13 cellular contexts compared by ENCODE assay signal in genomic region chr9:17824191-17824926, GRCh38.
DNase-seq lines count a peak whose midpoint lies in the region; ATAC-seq, FAIRE-seq and TF ChIP-seq lines count a peak whose summit lies in the region.
"Had no signal": no experiment of that assay in that cellular context is flagged by ENCODE, and none has a peak within 500 bp of the region (broad histone marks: within the 10 kb centered on the region; RNA-seq: fewer than 3 reads in every experiment).

No MANE protein-coding gene starts in this region.

- H3K9me2 ChIP-seq in SK-N-SH: no peaks in the 10 kb centered on the region

- no peak for TF ChIP-seq POLR2A in GM18505 (IDR thresholded peaks at IDR 0.05; ENCODE audit: borderline replicate concordance, extremely low read depth, insufficient read depth, insufficient read length)

- POLR2A ChIA-PET in SK-N-SH (lab: Yijun Ruan, JAX): no interaction called here

- no peaks in the 10 kb centered on the region for H3K36me3 ChIP-seq in H7 (replicated peaks; ENCODE audit: control insufficient read depth, insufficient read depth, low read length)
- no peaks in the 10 kb centered on the region for H3K36me3 ChIP-seq in SK-N-SH (replicated peaks in 1 of 2; ENCODE audit: control insufficient read depth in 1 of 2, insufficient read depth in 2 of 2, low read length in 1 of 2)
- no peaks in the 10 kb centered on the region for H3K36me3 ChIP-seq in pancreas
- H3K36me3 ChIP-seq: BLaER1 treated with 17β-estradiol and CSF1 and Interleukin-3, amounts not matched to agents 10 nM and 100 nM had no signal

- H3K9me3 ChIP-seq in SK-N-SH (no peaks in the 10 kb centered on the region), pancreas (no peaks in the 10 kb centered on the region)
- H3K9me3 ChIP-seq: BLaER1 treated with 17β-estradiol and CSF1 and Interleukin-3, amounts not matched to agents 10 nM and 100 nM had no signal

- H3K9ac ChIP-seq in SK-N-SH: no peak overlapping the region
- H3K9ac ChIP-seq: BLaER1 treated with 17β-estradiol and CSF1 and Interleukin-3, amounts not matched to agents 10 nM and 100 nM had no signal

- intact Hi-C loops in pancreas (cut with DNase I): no loop called here

- H4K20me1 ChIP-seq in SK-N-SH (ENCODE audit: insufficient read depth): no peaks in the 10 kb centered on the region
- H4K20me1 ChIP-seq: BLaER1 treated with 17β-estradiol and CSF1 and Interleukin-3, amounts not matched to agents 10 nM and 100 nM had no signal

- no peak for TF ChIP-seq EP300 in SK-N-SH (IDR thresholded peaks at IDR 0.05; ENCODE audit: borderline replicate concordance in 1 of 2, low read depth in 1 of 2, low read length in 1 of 2)

- WGBS in SK-N-SH (ENCODE audit: low lambda C conversion rate): 0% methylated on average over 2 of the region's 2 CpGs
- WGBS in pancreas, 2 donors: 3 to 4% methylated on average over 2 of the region's 2 CpGs

- no peaks in the 10 kb centered on the region for H3K79me2 ChIP-seq in SK-N-SH (ENCODE audit: insufficient read depth)

- H3K27ac ChIP-seq in SK-N-SH (ENCODE audit: low read depth in 2 of 2, low read length in 1 of 2): peak overlapping the region in 1 of 2 experiments; percentile 37; a peak in 1 of 4 replicates
- H3K27ac ChIP-seq in pancreas: no peak overlapping the region
- H3K27ac ChIP-seq: BLaER1 treated with 17β-estradiol and CSF1 and Interleukin-3, amounts not matched to agents 10 nM and 100 nM had no signal

- no peak overlapping the region for H2AFZ ChIP-seq in SK-N-SH (ENCODE audit: low read depth)

- TF ChIP-seq RAD21 in SK-N-SH (IDR thresholded peaks at IDR 0.05; ENCODE audit: low read length): no peak

- CTCF ChIA-PET in SK-N-SH (lab: Yijun Ruan, JAX): interaction anchor here (1.5 to 1.6 kb wide), 2 partner anchors 13 to 389 kb away, joined by 3 to 7 read pairs; no protein-coding TSS in a partner anchor

- TF ChIP-seq CTCF in SK-N-SH (IDR thresholded peaks at IDR 0.05) (peak; percentile 15; the same call in 1 of the 2 replicates), fibroblast of the aortic adventitia (IDR thresholded peaks at IDR 0.05; ENCODE audit: insufficient read depth, low read length) (no peak), pancreas (IDR thresholded peaks at IDR 0.05) (no peak)

- H3K4me1 ChIP-seq in SK-N-SH (ENCODE audit: control insufficient read depth in 1 of 2, insufficient read depth in 2 of 2, low read depth in 1 of 2, low read length in 1 of 2) (no peaks in the 10 kb centered on the region), pancreas (no peaks in the 10 kb centered on the region)

- H3F3A ChIP-seq in SK-N-SH (replicated peaks; ENCODE audit: insufficient read depth): peaks cover 9% of the 10 kb centered on the region

- ATAC-seq in pancreas (peak in 3 of 4 donors; percentile 39 to 77 (median 55)), GM18505 (IDR thresholded peaks at IDR 0.05; ENCODE audit: unreplicated experiment) (no peak), GM21381 (IDR thresholded peaks at IDR 0.05; ENCODE audit: unreplicated experiment) (no peak)

- peak overlapping the region; percentile 56 for H3K4me2 ChIP-seq in SK-N-SH
- H3K4me2 ChIP-seq: BLaER1 treated with 17β-estradiol and CSF1 and Interleukin-3, amounts not matched to agents 10 nM and 100 nM had no signal

- DNase-seq in H7 (peak; percentile 14), SK-N-SH (no peak), fibroblast of the aortic adventitia (ENCODE audit: low read depth) (peak; percentile 63), pancreas (no peak), activated gamma-delta T cell treated with Interleukin-2 at 50 U/mL for 16 hours (no peak), UCSD-AML1 (lab: John Stamatoyannopoulos, UW; ENCODE audit: unreplicated experiment) (no peak)
- DNase-seq: activated CD8-positive, alpha-beta memory T cell treated with anti-CD3 and anti-CD28 coated beads for 24 hours; activated naive CD4-positive, alpha-beta T cell treated with anti-CD3 and anti-CD28 coated beads for 36 hours; NCI-H1092 treated with DMSO at 0.1 percent for 48 hours had no signal

- H3K4me3 ChIP-seq in H7 (ENCODE audit: insufficient read depth, low read depth, low read length) (no peak overlapping the region), SK-N-SH (ENCODE audit: low read depth in 2 of 2, low read length in 1 of 2) (no peak overlapping the region), fibroblast of the aortic adventitia (ENCODE audit: low read depth, low read length) (no peak overlapping the region), pancreas (no peak overlapping the region)
- H3K4me3 ChIP-seq: BLaER1 treated with 17β-estradiol and CSF1 and Interleukin-3, amounts not matched to agents 10 nM and 100 nM; coronary artery had no signal

- H3K27me3 ChIP-seq in H7 (ENCODE audit: control insufficient read depth, insufficient read depth, low read length) (no peaks in the 10 kb centered on the region), SK-N-SH (ENCODE audit: insufficient read depth) (no peaks in the 10 kb centered on the region), pancreas (no peaks in the 10 kb centered on the region)

- no peak for FAIRE-seq in pancreas (lab: Jason Lieb, UNC)

TF ChIP-seq in SK-N-SH, 30 proteins besides CTCF, POLR2A, EP300 and RAD21:
- no peak for TF ChIP-seq NRF1 (IDR thresholded peaks at IDR 0.05; ENCODE audit: low read depth, low read length)
- TF ChIP-seq TEAD4 (IDR thresholded peaks at IDR 0.05; ENCODE audit: borderline replicate concordance, insufficient read depth): peak; percentile 38; the same call in 1 of the 2 replicates
- TF ChIP-seq MEF2A (IDR thresholded peaks at IDR 0.05; ENCODE audit: borderline replicate concordance, low read depth): no peak
- TF ChIP-seq MAX (IDR thresholded peaks at IDR 0.05; ENCODE audit: low read depth): no peak
- TF ChIP-seq SIN3A (IDR thresholded peaks at IDR 0.05; ENCODE audit: borderline replicate concordance, low read depth, low read length): no peak
- no peak for TF ChIP-seq POLR2AphosphoS5 (IDR thresholded peaks at IDR 0.05; ENCODE audit: low read depth, low read length)
- TF ChIP-seq GATA2 (CRISPR knock-in tag; IDR thresholded peaks at IDR 0.05): no peak
- no peak for TF ChIP-seq EZH2phosphoT487 (IDR thresholded peaks at IDR 0.05; ENCODE audit: borderline replicate concordance, low read depth)
TF ChIP-seq in SK-N-SH: peak in this region for 1.

Comparison
In these comparisons a context has a peak if more than half of its experiments do, and no peak if none do; other contexts are left out.
1. DNase-seq: peak in H7 (single experiment) and fibroblast of the aortic adventitia (single experiment); none in SK-N-SH (single experiment), pancreas (0 of 6), activated gamma-delta T cell treated with Interleukin-2 at 50 U/mL for 16 hours (single experiment) and UCSD-AML1 (single experiment).
2. ATAC-seq: peak in pancreas (3 of 4); none in GM18505 (single experiment) and GM21381 (single experiment).